29 cellular contexts compared by ENCODE assay signal in the genomic region with DNA sequence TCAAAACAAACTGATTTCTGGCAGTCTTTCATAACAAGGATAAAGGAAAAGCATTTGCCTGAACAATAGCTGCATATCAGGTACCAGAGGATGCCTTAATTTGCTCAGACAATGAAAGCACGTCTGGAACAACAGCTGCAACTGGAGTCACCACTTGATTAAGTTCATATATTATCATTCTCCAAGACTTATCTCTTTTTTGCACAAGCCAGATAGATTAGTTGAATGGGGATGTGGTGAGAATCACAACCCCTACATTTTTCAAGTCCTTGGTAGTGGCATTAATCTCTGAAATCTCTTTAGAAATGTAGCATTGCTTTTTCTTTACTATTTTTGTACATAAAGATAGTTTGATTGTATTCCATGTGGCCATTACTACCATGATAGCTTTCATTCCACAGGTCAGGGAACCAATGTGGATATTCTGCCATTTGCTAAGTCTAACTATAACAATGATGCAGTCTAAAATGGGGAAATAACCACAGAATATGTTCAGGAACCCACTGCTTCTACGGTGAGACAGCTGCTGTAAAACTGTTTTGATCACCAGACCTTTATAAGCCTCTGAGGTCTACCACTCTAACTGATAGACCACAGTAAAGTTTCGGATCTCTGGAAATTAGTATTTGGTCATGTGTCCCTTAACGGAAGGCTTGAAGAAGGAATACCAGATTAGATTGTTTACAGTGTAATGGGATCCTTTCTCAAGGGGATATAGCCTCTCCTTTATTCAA.
"Had no signal": no experiment of that assay in that cellular context is flagged by ENCODE, and none has a peak within 500 bp of the region (broad histone marks: within the 10 kb centered on the region; RNA-seq: fewer than 3 reads in every experiment).

No MANE protein-coding gene starts in this region.

- H3K4me3 ChIP-seq: gastrocnemius medialis, left lung, lower lobe of right lung, pancreas, prostate gland, smooth muscle cell, stomach, tibial artery, upper lobe of right lung had no signal

- ATAC-seq: activated CD4-positive, CD25-positive, alpha-beta regulatory T cell treated with anti-CD3 and anti-CD28 coated beads, Interleukin-2, amount 50 U/mL, for 24 hours; effector memory CD8-positive, alpha-beta T cell; gastrocnemius medialis; left lung; lower lobe of right lung; naive thymus-derived CD8-positive, alpha-beta T cell; pancreas; stimulated activated naive B cell treated with anti-CD40 and anti-IgM and Interleukin-4, amounts not matched to agents 10 μg/mL and 1 μg/mL and 100 μg/mL, for 72 hours; upper lobe of right lung had no signal

- H3K9me3 Mint-ChIP-seq: activated naive CD4-positive, alpha-beta T cell treated with anti-CD3 and anti-CD28 coated beads, Interleukin-2, amount 10 ng/mL, durations not matched to agents 7 days and 5 days; neural crest cell had no signal

- H3K27me3 Mint-ChIP-seq: activated naive CD4-positive, alpha-beta T cell treated with anti-CD3 and anti-CD28 coated beads, Interleukin-2, amount 10 ng/mL, durations not matched to agents 7 days and 5 days; effector memory CD8-positive, alpha-beta T cell; naive thymus-derived CD8-positive, alpha-beta T cell; stimulated activated naive B cell treated with anti-CD40 and anti-IgM and Interleukin-4, amounts not matched to agents 10 μg/mL and 1 μg/mL and 100 μg/mL, for 72 hours had no signal

- DNase-seq: activated CD4-positive, alpha-beta T cell treated with anti-CD3 and anti-CD28 coated beads for 48 hours; activated CD4-positive, alpha-beta T cell treated with anti-CD3 and anti-CD28 coated beads, Interleukin-2, amount 50 U/mL, for 48 hours; activated CD8-positive, alpha-beta memory T cell treated with anti-CD3 and anti-CD28 coated beads, Interleukin-2, amount 50 U/mL, for 4 hours; activated gamma-delta T cell; activated naive CD4-positive, alpha-beta T cell treated with anti-CD3 and anti-CD28 coated beads, Interleukin-2, amount 10 ng/mL, durations not matched to agents 7 days and 5 days; activated T-cell treated with anti-CD3 and anti-CD28 coated beads, Interleukin-2, amount 50 U/mL, for 1 hour; amygdala; caudate nucleus; cortex of kidney; effector memory CD8-positive, alpha-beta T cell; erythroblast; gastrocnemius medialis; glutamatergic neuron; left lung; lower lobe of right lung; mesenchymal stem cell; naive thymus-derived CD8-positive, alpha-beta T cell; nucleus accumbens; pancreas; stimulated activated CD4-positive, alpha-beta T cell treated with anti-CD3 and anti-CD28 coated beads, Interleukin-1b, Interleukin-23, amount 100 ng/mL, for 48 hours; stimulated activated naive B cell treated with anti-CD40 and anti-IgM and Interleukin-4, amounts not matched to agents 10 μg/mL and 1 μg/mL and 100 μg/mL, for 72 hours; stomach; tibial artery; upper lobe of right lung; WERI-Rb-1 had no signal

- H3K4me3 Mint-ChIP-seq: activated naive CD4-positive, alpha-beta T cell treated with anti-CD3 and anti-CD28 coated beads, Interleukin-2, amount 10 ng/mL, durations not matched to agents 7 days and 5 days; effector memory CD8-positive, alpha-beta T cell; naive thymus-derived CD8-positive, alpha-beta T cell; neural crest cell; stimulated activated naive B cell treated with anti-CD40 and anti-IgM and Interleukin-4, amounts not matched to agents 10 μg/mL and 1 μg/mL and 100 μg/mL, for 72 hours had no signal

- H3K4me1 Mint-ChIP-seq: activated naive CD4-positive, alpha-beta T cell treated with anti-CD3 and anti-CD28 coated beads, Interleukin-2, amount 10 ng/mL, durations not matched to agents 7 days and 5 days; neural crest cell; stimulated activated naive B cell treated with anti-CD40 and anti-IgM and Interleukin-4, amounts not matched to agents 10 μg/mL and 1 μg/mL and 100 μg/mL, for 72 hours had no signal

- H3K27ac Mint-ChIP-seq: activated naive CD4-positive, alpha-beta T cell treated with anti-CD3 and anti-CD28 coated beads, Interleukin-2, amount 10 ng/mL, durations not matched to agents 7 days and 5 days; effector memory CD8-positive, alpha-beta T cell; naive thymus-derived CD8-positive, alpha-beta T cell; stimulated activated naive B cell treated with anti-CD40 and anti-IgM and Interleukin-4, amounts not matched to agents 10 μg/mL and 1 μg/mL and 100 μg/mL, for 72 hours had no signal

- H3K36me3 Mint-ChIP-seq: activated naive CD4-positive, alpha-beta T cell treated with anti-CD3 and anti-CD28 coated beads, Interleukin-2, amount 10 ng/mL, durations not matched to agents 7 days and 5 days; naive thymus-derived CD8-positive, alpha-beta T cell; stimulated activated naive B cell treated with anti-CD40 and anti-IgM and Interleukin-4, amounts not matched to agents 10 μg/mL and 1 μg/mL and 100 μg/mL, for 72 hours had no signal
